Comparison of ENCODE assay signal across 1 cellular context in genomic region chr9:36867672-36868471, GRCh38.
TF ChIP-seq lines count a peak whose summit lies in the region.

No MANE protein-coding gene starts in this region.

TF ChIP-seq in HepG2, 621 proteins besides CTCF, POLR2A, EP300 and RAD21 (continued from another document and continues in another):
- TF ChIP-seq CHD2 (IDR thresholded peaks at IDR 0.05; ENCODE audit: low read depth, low read length), result no peak
- TF ChIP-seq KMT2B (CRISPR knock-in tag; IDR thresholded peaks at IDR 0.05), result no peak
- no peak for TF ChIP-seq NCOA5 (CRISPR knock-in tag; IDR thresholded peaks at IDR 0.05)
- TF ChIP-seq ZNF414 (CRISPR knock-in tag; IDR thresholded peaks at IDR 0.05), result no peak
- TF ChIP-seq REXO4 (CRISPR knock-in tag; IDR thresholded peaks at IDR 0.05; ENCODE audit: borderline replicate concordance), result no peak
- peak; percentile 93 for TF ChIP-seq IKZF5 (CRISPR knock-in tag; IDR thresholded peaks at IDR 0.05)
- peak; percentile 82; the same call in 1 of the 2 replicates for TF ChIP-seq NFIC (IDR thresholded peaks at IDR 0.05; ENCODE audit: low read length)
- TF ChIP-seq ZNF564 (CRISPR knock-in tag; IDR thresholded peaks at IDR 0.05), result peak; percentile 70; the same call in 1 of the 2 replicates
- no peak for TF ChIP-seq NR0B2 (CRISPR knock-in tag; IDR thresholded peaks at IDR 0.05)
- peak; percentile 69; the same call in 1 of the 2 replicates for TF ChIP-seq PRDM10 (CRISPR knock-in tag; IDR thresholded peaks at IDR 0.05; ENCODE audit: low read depth)
- TF ChIP-seq FOXJ3 (CRISPR knock-in tag; IDR thresholded peaks at IDR 0.05; ENCODE audit: borderline replicate concordance), result peak; percentile 92; the same call in 1 of the 2 replicates
- no peak; the same call in 1 of the 2 replicates for TF ChIP-seq ZNF460 (CRISPR knock-in tag; IDR thresholded peaks at IDR 0.05; ENCODE audit: borderline replicate concordance)
- no peak for TF ChIP-seq ZNF121 (CRISPR knock-in tag; IDR thresholded peaks at IDR 0.05)
- no peak for TF ChIP-seq ZNF180 (CRISPR knock-in tag; IDR thresholded peaks at IDR 0.05; ENCODE audit: borderline replicate concordance, low read depth)
- TF ChIP-seq SCMH1 (CRISPR knock-in tag; IDR thresholded peaks at IDR 0.05; ENCODE audit: borderline replicate concordance), result no peak
- TF ChIP-seq ZKSCAN8 (CRISPR knock-in tag; IDR thresholded peaks at IDR 0.05; ENCODE audit: borderline replicate concordance), result peak; percentile 89
- no peak for TF ChIP-seq E2F5 (CRISPR knock-in tag; conservative IDR thresholded peaks at IDR 0.05)
- no peak for TF ChIP-seq ZFP62 (CRISPR knock-in tag; IDR thresholded peaks at IDR 0.05)
- no peak for TF ChIP-seq MTF2 (CRISPR knock-in tag; IDR thresholded peaks at IDR 0.05; ENCODE audit: borderline replicate concordance)
- TF ChIP-seq TRIM24 (CRISPR knock-in tag; IDR thresholded peaks at IDR 0.05), result peak; percentile 76; the same call in 1 of the 2 replicates
- TF ChIP-seq GATAD1 (CRISPR knock-in tag; IDR thresholded peaks at IDR 0.05), result peak; percentile 51
- TF ChIP-seq ZBTB14 (CRISPR knock-in tag; IDR thresholded peaks at IDR 0.05), result no peak
- peak; percentile 53; the same call in 1 of the 2 replicates for TF ChIP-seq KDM2A (CRISPR knock-in tag; IDR thresholded peaks at IDR 0.05; ENCODE audit: borderline replicate concordance, low read depth)
- no peak; the same call in 1 of the 2 replicates for TF ChIP-seq ATF3 (CRISPR knock-in tag; IDR thresholded peaks at IDR 0.05)
- TF ChIP-seq ZNF7 (CRISPR knock-in tag; IDR thresholded peaks at IDR 0.05), result no peak
- no peak for TF ChIP-seq ZNF749 (CRISPR knock-in tag; IDR thresholded peaks at IDR 0.05; ENCODE audit: borderline replicate concordance)
- no peak for TF ChIP-seq ZNF619 (CRISPR knock-in tag; IDR thresholded peaks at IDR 0.05)
- no peak for TF ChIP-seq SAFB2 (CRISPR knock-in tag; IDR thresholded peaks at IDR 0.05; ENCODE audit: borderline replicate concordance, low read depth)
- TF ChIP-seq PATZ1 (CRISPR knock-in tag; IDR thresholded peaks at IDR 0.05), result peak; percentile 97
- TF ChIP-seq ZNF75D (CRISPR knock-in tag; IDR thresholded peaks at IDR 0.05; ENCODE audit: borderline replicate concordance), result no peak
- TF ChIP-seq RFX3 (CRISPR knock-in tag; IDR thresholded peaks at IDR 0.05), result no peak
- peak; percentile 92 for TF ChIP-seq GFI1 (CRISPR knock-in tag; IDR thresholded peaks at IDR 0.05; ENCODE audit: borderline replicate concordance)
- TF ChIP-seq ELF1 (CRISPR knock-in tag; IDR thresholded peaks at IDR 0.05), result peak; percentile 59
- no peak for TF ChIP-seq DDIT3 (CRISPR knock-in tag; IDR thresholded peaks at IDR 0.05)
- peak; percentile 98 for TF ChIP-seq ZNF746 (CRISPR knock-in tag; IDR thresholded peaks at IDR 0.05)
- peak; percentile 49; the same call in 1 of the 2 replicates for TF ChIP-seq GATA4 (IDR thresholded peaks at IDR 0.05; ENCODE audit: borderline replicate concordance, low read depth)
- TF ChIP-seq HCFC1 (IDR thresholded peaks at IDR 0.05; ENCODE audit: low read depth, low read length), result no peak
- TF ChIP-seq ATAD3A (CRISPR knock-in tag; IDR thresholded peaks at IDR 0.05), result no peak
- peak; percentile 79; the same call in 1 of the 2 replicates for TF ChIP-seq MYPOP (CRISPR knock-in tag; IDR thresholded peaks at IDR 0.05)
- TF ChIP-seq HDAC1 (CRISPR knock-in tag; IDR thresholded peaks at IDR 0.05), result peak; percentile 93
- no peak for TF ChIP-seq TCF12 (IDR thresholded peaks at IDR 0.05)
- TF ChIP-seq TCF12 (CRISPR knock-in tag; IDR thresholded peaks at IDR 0.05), result peak; percentile 89
- TF ChIP-seq MED13 (CRISPR knock-in tag; IDR thresholded peaks at IDR 0.05), result 0 out of 2 replicates have a peak, but pooled peaks have one; percentile 38
- TF ChIP-seq ASH2L (IDR thresholded peaks at IDR 0.05; ENCODE audit: insufficient read length, low read depth, low read length), result peak; percentile 43
- TF ChIP-seq GLI4 (CRISPR knock-in tag; IDR thresholded peaks at IDR 0.05; ENCODE audit: borderline replicate concordance), result no peak
- peak; percentile 73 for TF ChIP-seq ZNF430 (CRISPR knock-in tag; IDR thresholded peaks at IDR 0.05)
- 0 out of 2 replicates have a peak, but pooled peaks have one; percentile 20 for TF ChIP-seq ISX (CRISPR knock-in tag; conservative IDR thresholded peaks at IDR 0.05)
- peak; percentile 77; the same call in 1 of the 2 replicates for TF ChIP-seq CHD4 (IDR thresholded peaks at IDR 0.05; ENCODE audit: borderline replicate concordance, low read length)
- TF ChIP-seq HDAC2 (CRISPR knock-in tag; IDR thresholded peaks at IDR 0.05), result peak; percentile 98
- TF ChIP-seq AKNA (CRISPR knock-in tag; IDR thresholded peaks at IDR 0.05; ENCODE audit: borderline replicate concordance), result no peak
